Comparison of ENCODE assay signal across 8 cellular contexts in the genomic region with DNA sequence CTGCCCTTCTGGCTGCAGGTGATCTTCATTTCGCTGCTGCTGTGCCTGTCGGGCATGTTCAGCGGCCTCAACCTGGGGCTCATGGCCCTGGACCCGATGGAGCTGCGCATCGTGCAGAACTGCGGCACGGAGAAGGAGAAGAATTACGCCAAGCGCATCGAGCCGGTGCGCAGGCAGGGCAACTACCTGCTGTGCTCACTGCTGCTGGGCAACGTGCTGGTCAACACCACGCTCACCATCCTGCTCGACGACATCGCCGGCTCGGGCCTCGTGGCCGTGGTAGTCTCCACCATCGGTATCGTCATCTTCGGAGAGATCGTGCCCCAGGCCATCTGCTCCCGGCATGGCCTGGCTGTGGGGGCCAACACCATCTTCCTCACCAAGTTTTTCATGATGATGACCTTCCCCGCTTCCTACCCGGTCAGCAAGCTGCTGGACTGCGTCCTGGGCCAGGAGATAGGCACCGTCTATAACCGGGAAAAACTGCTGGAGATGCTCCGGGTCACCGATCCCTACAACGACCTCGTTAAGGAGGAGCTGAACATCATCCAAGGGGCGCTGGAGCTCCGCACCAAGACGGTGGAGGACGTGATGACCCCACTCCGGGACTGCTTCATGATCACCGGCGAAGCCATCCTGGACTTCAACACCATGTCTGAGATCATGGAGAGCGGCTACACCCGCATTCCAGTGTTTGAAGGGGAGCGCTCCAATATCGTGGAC. TPM values are rescaled to one million over a fixed set of nuclear protein-coding genes. Genes with fewer than 3 reads are reported as not detected.
A peak's percentile ranks its signal among the peaks of the same experiment; 100 is the strongest.
DNase-seq lines count a peak whose midpoint lies in the region; ATAC-seq lines count a peak whose summit lies in the region.

No MANE protein-coding gene starts in this region.

- DNase-seq in Right ventricle myocardium superior (peak; percentile 47), cardiac septum (ENCODE audit: low spot score) (no peak), globus pallidus (ENCODE audit: low spot score) (peak; percentile 5), posterior cingulate gyrus (peak in 6 of 10 donors; percentile 16 to 90 (median 29)), occipital lobe (lab: John Stamatoyannopoulos, UW) (no peak), iPS-NIHi11 (ENCODE audit: low spot score) (no peak), RPMI8226 (no peak)
- peak; percentile 61 for DNase-seq in activated CD8-positive, alpha-beta memory T cell treated with anti-CD3 and anti-CD28 coated beads, Interleukin-2, amount 50 U/mL, for 48 hours

- intact Hi-C loops in Right ventricle myocardium superior (cut with DNase I) = loop anchor here (5.0 kb wide), 2 partner anchors 148 to 273 kb away; partner anchors contain the start of gene NT5C2
- intact Hi-C loops in cardiac septum (cut with DNase I) = loop anchor here (10.0 kb wide), 1 partner anchor 415 kb away; no protein-coding TSS in a partner anchor
- intact Hi-C loops in posterior cingulate gyrus (cut with DNase I) = loop anchor here (5.0 kb wide), 1 partner anchor 273 kb away; the partner anchor contains the start of gene NT5C2

- ATAC-seq in Right ventricle myocardium superior (ENCODE audit: poor library complexity) = no peak

RNA-seq across cellular contexts. Expression of gene CNNM2, which starts 1.3 kb away (rescaled TPM):
- 2.6 TPM for total RNA-seq in Right ventricle myocardium superior
- 5.9 TPM for total RNA-seq in cardiac septum
- 7.6 TPM for total RNA-seq in occipital lobe

RNA-seq across cellular contexts. Expression of gene AS3MT, which starts 50.1 kb away (rescaled TPM):
- 16.1 TPM for total RNA-seq in Right ventricle myocardium superior
- 7.2 TPM for total RNA-seq in cardiac septum
- total RNA-seq in occipital lobe = 10.8 TPM

Comparison
In these comparisons a context has a peak if more than half of its experiments do, and no peak if none do; other contexts are left out.
1. DNase-seq: peak in Right ventricle myocardium superior (single experiment), activated CD8-positive, alpha-beta memory T cell treated with anti-CD3 and anti-CD28 coated beads, Interleukin-2, amount 50 U/mL, for 48 hours (single experiment), globus pallidus (single experiment) and posterior cingulate gyrus (6 of 10); none in cardiac septum (single experiment), occipital lobe (single experiment), iPS-NIHi11 (single experiment) and RPMI8226 (single experiment).